25 cellular contexts compared by ENCODE assay signal in genomic region chr17:81187586-81188490, GRCh38. TPM values are rescaled to one million over a fixed set of nuclear protein-coding genes. Genes with fewer than 3 reads are reported as not detected.
"Had no signal": no experiment of that assay in that cellular context is flagged by ENCODE, and none has a peak within 500 bp of the region (broad histone marks: within the 10 kb centered on the region; RNA-seq: fewer than 3 reads in every experiment).

No MANE protein-coding gene starts in this region.

- H3K9me3 ChIP-seq: adrenal gland, Peyer's patch had no signal

- ATAC-seq: activated CD4-positive, alpha-beta T cell treated with anti-CD3 and anti-CD28 coated beads for 36 hours; activated CD8-positive, alpha-beta T cell treated with anti-CD3 and anti-CD28 coated beads for 36 hours; activated T-cell treated with anti-CD3 and anti-CD28 coated beads, Interleukin-2, amount 50 U/mL, for 72 hours; T-helper 17 cell had no signal

- H3K4me1 ChIP-seq: adrenal gland, Peyer's patch had no signal

- H3K4me3 ChIP-seq: adrenal gland, Peyer's patch had no signal

- H3K36me3 ChIP-seq: adrenal gland, Peyer's patch had no signal

- DNase-seq: activated CD4-positive, alpha-beta T cell treated with anti-CD3 and anti-CD28 coated beads for 36 hours; activated CD8-positive, alpha-beta memory T cell treated with anti-CD3 and anti-CD28 coated beads, Interleukin-2, amount 50 U/mL, for 4 hours; activated CD8-positive, alpha-beta T cell treated with anti-CD3 and anti-CD28 coated beads for 36 hours; activated naive CD4-positive, alpha-beta T cell treated with anti-CD3 and anti-CD28 coated beads, Interleukin-2, amount 50 U/mL, for 16 hours; activated naive CD8-positive, alpha-beta T cell treated with anti-CD3 and anti-CD28 coated beads, Interleukin-2, amount 10 ng/mL, durations not matched to agents 7 days and 5 days; activated T-cell treated with anti-CD3 and anti-CD28 coated beads, Interleukin-2, amount 50 U/mL, for 72 hours; adrenal gland; anterior cingulate cortex; cerebellar nuclear complex; Karpas-422; MM.1S; NCI-H1105 treated with DMSO at 0.1 percent for 48 hours; NCI-H1436 treated with DMSO at 0.1 percent for 48 hours; NCI-H187; NCI-H2081; NCI-H510A treated with DMSO at 0.1 percent for 48 hours; NCI-H69; NK-92 treated with Interleukin-12 subunit alpha and Interleukin-12 subunit beta, amount 100 ng/mL, for 24 hours; OCI-M1; Peyer's patch; SIG-M5; T-helper 17 cell; T1000 had no signal

- H3K27ac ChIP-seq: adrenal gland, Peyer's patch, VCaP had no signal

- H3K27me3 ChIP-seq: adrenal gland, Peyer's patch had no signal

RNA-seq across cellular contexts. Expression of gene PVALEF, which starts 22.5 kb away (rescaled TPM):
- total RNA-seq: activated CD4-positive, alpha-beta T cell treated with anti-CD3 and anti-CD28 coated beads for 36 hours; activated CD8-positive, alpha-beta T cell treated with anti-CD3 and anti-CD28 coated beads for 36 hours; activated naive CD8-positive, alpha-beta T cell treated with anti-CD3 and anti-CD28 coated beads, Interleukin-2, amount 10 ng/mL, durations not matched to agents 7 days and 5 days; activated T-cell treated with anti-CD3 and anti-CD28 coated beads, Interleukin-2, amount 50 U/mL, for 72 hours; adrenal gland; cardiac septum; Peyer's patch; T-helper 17 cell had no signal
